Comparison of ENCODE assay signal across 25 cellular contexts in genomic region chr1:181175356-181175755, GRCh38.
"Had no signal": no experiment of that assay in that cellular context is flagged by ENCODE, and none has a peak within 500 bp of the region (broad histone marks: within the 10 kb centered on the region; RNA-seq: fewer than 3 reads in every experiment).

No MANE protein-coding gene starts in this region.

- H3K27ac ChIP-seq: SK-N-MC had no signal

- H3K27me3 Mint-ChIP-seq: activated CD4-positive, alpha-beta memory T cell treated with anti-CD3 and anti-CD28 coated beads for 36 hours; activated naive CD8-positive, alpha-beta T cell; activated T-helper 17 cell treated with anti-CD3 and anti-CD28 coated beads, Interleukin-2, amount 50 U/mL, for 72 hours had no signal

- ATAC-seq: activated T-helper 17 cell treated with anti-CD3 and anti-CD28 coated beads, Interleukin-2, amount 50 U/mL, for 72 hours; T-cell had no signal

- H3K4me3 ChIP-seq: SK-N-MC had no signal

- H3K4me3 Mint-ChIP-seq: activated B cell treated with CpG ODN at 0.5 μM for 24 hours; activated CD4-positive, alpha-beta memory T cell treated with anti-CD3 and anti-CD28 coated beads for 36 hours; activated CD4-positive, alpha-beta T cell treated with anti-CD3 and anti-CD28 coated beads, Interleukin-2, amount 10 ng/mL, durations not matched to agents 7 days and 5 days; activated naive CD4-positive, alpha-beta T cell treated with anti-CD3 and anti-CD28 coated beads for 36 hours; activated naive CD8-positive, alpha-beta T cell; activated T-helper 17 cell treated with anti-CD3 and anti-CD28 coated beads, Interleukin-2, amount 50 U/mL, for 72 hours; brain; central memory CD8-positive, alpha-beta T cell; T-cell had no signal

- H3K4me1 Mint-ChIP-seq: activated B cell treated with CpG ODN at 0.5 μM for 24 hours had no signal

- FAIRE-seq: astrocyte, TTC549 had no signal

- H3K9me3 Mint-ChIP-seq: activated B cell treated with CpG ODN at 0.5 μM for 24 hours; activated T-helper 17 cell treated with anti-CD3 and anti-CD28 coated beads, Interleukin-2, amount 50 U/mL, for 72 hours had no signal

- H3K27ac Mint-ChIP-seq: activated B cell treated with CpG ODN at 0.5 μM for 24 hours; activated CD4-positive, alpha-beta memory T cell treated with anti-CD3 and anti-CD28 coated beads for 36 hours; activated CD4-positive, alpha-beta T cell treated with anti-CD3 and anti-CD28 coated beads, Interleukin-2, amount 10 ng/mL, durations not matched to agents 7 days and 5 days; activated naive CD4-positive, alpha-beta T cell treated with anti-CD3 and anti-CD28 coated beads for 36 hours; activated naive CD8-positive, alpha-beta T cell; activated T-helper 17 cell treated with anti-CD3 and anti-CD28 coated beads, Interleukin-2, amount 50 U/mL, for 72 hours; T-cell had no signal

- H3K36me3 Mint-ChIP-seq: activated CD4-positive, alpha-beta memory T cell treated with anti-CD3 and anti-CD28 coated beads for 36 hours; brain; T-cell had no signal

- DNase-seq: activated B cell treated with CpG ODN at 0.5 μM for 24 hours; activated CD4-positive, alpha-beta memory T cell treated with anti-CD3 and anti-CD28 coated beads for 36 hours; activated CD4-positive, alpha-beta T cell treated with anti-CD3 and anti-CD28 coated beads for 1 hour; activated CD4-positive, alpha-beta T cell treated with anti-CD3 and anti-CD28 coated beads, Interleukin-2, amount 10 ng/mL, durations not matched to agents 7 days and 5 days; activated gamma-delta T cell; activated naive CD4-positive, alpha-beta T cell treated with anti-CD3 and anti-CD28 coated beads for 36 hours; amygdala; NCI-H1092; NCI-H1417; NCI-H1930; NCI-H2171 treated with DMSO at 0.1 percent for 48 hours; NCI-H345; NCI-H510A; NCI-H526 treated with DMSO at 0.1 percent for 48 hours; NCI-H82; T-cell; T-helper 2 cell; T1000 had no signal
